35 cellular contexts compared by ENCODE assay signal in the genomic region with DNA sequence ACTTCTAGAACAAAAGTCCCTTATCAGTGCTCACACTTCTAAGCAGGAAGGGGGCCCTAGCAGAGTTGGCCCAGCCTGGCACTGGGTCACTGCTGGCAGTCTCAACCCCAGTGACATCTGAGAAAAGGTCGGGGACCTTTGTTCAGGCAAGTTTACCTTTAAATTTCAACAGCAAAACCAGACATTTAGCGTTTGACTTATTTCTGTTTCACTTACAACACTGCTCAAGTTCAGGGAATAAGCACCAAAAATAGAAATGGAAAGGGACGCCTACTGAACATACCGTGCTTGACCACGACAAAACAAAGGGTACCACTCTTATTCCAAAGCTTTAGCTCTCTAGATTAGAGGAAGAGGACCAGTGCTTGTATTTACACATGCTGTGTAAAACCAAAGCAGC. TPM values are rescaled to one million over a fixed set of nuclear protein-coding genes. Genes with fewer than 3 reads are reported as not detected.
A peak's percentile ranks its signal among the peaks of the same experiment; 100 is the strongest.
DNase-seq lines count a peak whose midpoint lies in the region; ATAC-seq and TF ChIP-seq lines count a peak whose summit lies in the region.
"Had no signal": no experiment of that assay in that cellular context is flagged by ENCODE, and none has a peak within 500 bp of the region (broad histone marks: within the 10 kb centered on the region; RNA-seq: fewer than 3 reads in every experiment).

No MANE protein-coding gene starts in this region.

- 69 to 73% methylated on average over 5 of the region's 5 CpGs for WGBS in esophagus squamous epithelium, 2 donors
- WGBS in right lobe of liver (ENCODE audit: insufficient coverage, low coverage, low lambda C conversion rate, missing lambda C conversion rate): 14% methylated on average over 5 of the region's 5 CpGs
- 65 to 75% (median 69%) methylated on average over 5 of the region's 5 CpGs for WGBS in stomach, 5 donors
- WGBS in prostate gland: 73% methylated on average over 5 of the region's 5 CpGs

- no peak for TF ChIP-seq POLR2A in esophagus squamous epithelium (IDR thresholded peaks at IDR 0.05)
- TF ChIP-seq POLR2A in right lobe of liver (IDR thresholded peaks at IDR 0.05): peak; percentile 42
- TF ChIP-seq POLR2A in stomach (IDR thresholded peaks at IDR 0.05): no peak
- no peak for TF ChIP-seq POLR2A in prostate gland (IDR thresholded peaks at IDR 0.05)

- peaks cover 65% of the 10 kb centered on the region for H3K36me3 Mint-ChIP-seq in activated naive CD4-positive, alpha-beta T cell treated with anti-CD3 and anti-CD28 coated beads, Interleukin-2, amount 10 ng/mL, durations not matched to agents 7 days and 5 days

- no peak for TF ChIP-seq CTCF in esophagus squamous epithelium (IDR thresholded peaks at IDR 0.05)
- no peak for TF ChIP-seq CTCF in right lobe of liver (IDR thresholded peaks at IDR 0.05)
- no peak for TF ChIP-seq CTCF in stomach (IDR thresholded peaks at IDR 0.05)
- no peak for TF ChIP-seq CTCF in prostate gland (IDR thresholded peaks at IDR 0.05)

- intact Hi-C loops in esophagus squamous epithelium (cut with DNase I) (loop anchor here (5.0 kb wide), 1 partner anchor 114 kb away; no protein-coding TSS in a partner anchor), right lobe of liver (cut with DNase I) (no loop called here), stomach (cut with DNase I; ENCODE audit: low total_unique reads) (no loop called here), prostate gland (cut with DNase I) (no loop called here)

- H3K27ac ChIP-seq in esophagus squamous epithelium: peak overlapping the region in 3 of 4 donors; percentile 7 to 68 (median 51)
- H3K27ac ChIP-seq in right lobe of liver: peak overlapping the region; percentile 81 to 98 (median 93)
- peak overlapping the region in 3 of 5 donors; percentile 13 to 57 (median 39) for H3K27ac ChIP-seq in stomach
- no peak overlapping the region for H3K27ac ChIP-seq in prostate gland
- H3K27ac ChIP-seq: A549, adrenal gland, brain microvascular endothelial cell, colonic mucosa, foreskin keratinocyte, hepatocyte, skin epidermis had no signal

- peaks cover 0 to 8% (median 0%) of the 10 kb centered on the region in 3 donors for H3K4me1 ChIP-seq in esophagus squamous epithelium
- peaks cover 0 to 62% (median 17%) of the 10 kb centered on the region in 4 donors for H3K4me1 ChIP-seq in right lobe of liver
- peaks cover 0 to 28% (median 16%) of the 10 kb centered on the region in 4 donors for H3K4me1 ChIP-seq in stomach
- no peaks in the 10 kb centered on the region for H3K4me1 ChIP-seq in prostate gland (replicated peaks)
- H3K4me1 ChIP-seq: A549, adrenal gland, colonic mucosa, foreskin keratinocyte had no signal

- H3K9me3 ChIP-seq in esophagus squamous epithelium (no peaks in the 10 kb centered on the region), right lobe of liver (no peaks in the 10 kb centered on the region), stomach (no peaks in the 10 kb centered on the region), prostate gland (no peaks in the 10 kb centered on the region)
- H3K9me3 ChIP-seq: A549, adrenal gland, colonic mucosa had no signal

- H3K4me3 Mint-ChIP-seq in activated naive CD4-positive, alpha-beta T cell treated with anti-CD3 and anti-CD28 coated beads, Interleukin-2, amount 10 ng/mL, durations not matched to agents 7 days and 5 days: no peak overlapping the region
- H3K4me3 Mint-ChIP-seq: activated B cell treated with CpG ODN at 0.5 μM for 24 hours, B cell, H9, IgD-negative memory B cell, type B pancreatic cell had no signal

- CTCF ChIA-PET in activated naive CD4-positive, alpha-beta T cell treated with anti-CD3 and anti-CD28 coated beads, Interleukin-2, amount 10 ng/mL, durations not matched to agents 7 days and 5 days (lab: Charles Lee): no interaction called here

- H3K36me3 ChIP-seq in esophagus squamous epithelium (peaks cover 6 to 100% (median 12%) of the 10 kb centered on the region in 3 donors), right lobe of liver (peaks cover 0 to 27% (median 0%) of the 10 kb centered on the region in 4 donors), stomach (peaks cover 23 to 100% (median 98%) of the 10 kb centered on the region in 4 donors), prostate gland (no peaks in the 10 kb centered on the region)
- H3K36me3 ChIP-seq: colonic mucosa had no signal

- H3K27me3 ChIP-seq in esophagus squamous epithelium (no peaks in the 10 kb centered on the region), right lobe of liver (no peaks in the 10 kb centered on the region), stomach (no peaks in the 10 kb centered on the region), prostate gland (replicated peaks; ENCODE audit: insufficient read depth) (no peaks in the 10 kb centered on the region)
- H3K27me3 ChIP-seq: adrenal gland, brain microvascular endothelial cell, colonic mucosa, foreskin keratinocyte, hepatocyte had no signal

- no peak for TF ChIP-seq EP300 in stomach (IDR thresholded peaks at IDR 0.05)

- peak; percentile 73 to 82 (median 78) for ATAC-seq in right lobe of liver
- ATAC-seq: A549, foreskin keratinocyte, PC-3 had no signal

- no peaks in the 10 kb centered on the region for H3K9me3 Mint-ChIP-seq in activated naive CD4-positive, alpha-beta T cell treated with anti-CD3 and anti-CD28 coated beads, Interleukin-2, amount 10 ng/mL, durations not matched to agents 7 days and 5 days
- H3K9me3 Mint-ChIP-seq: activated B cell treated with CpG ODN at 0.5 μM for 24 hours, H9, IgD-negative memory B cell, type B pancreatic cell had no signal

- H3K4me3 ChIP-seq in esophagus squamous epithelium: no peak overlapping the region
- peak overlapping the region in 1 of 3 donors; percentile 19 for H3K4me3 ChIP-seq in right lobe of liver
- H3K4me3 ChIP-seq in stomach: no peak overlapping the region
- H3K4me3 ChIP-seq in prostate gland: no peak overlapping the region
- H3K4me3 ChIP-seq: A549, adrenal gland, colonic mucosa, hepatocyte, skin epidermis had no signal

- peak overlapping the region; percentile 63 for H3K27ac Mint-ChIP-seq in activated naive CD4-positive, alpha-beta T cell treated with anti-CD3 and anti-CD28 coated beads, Interleukin-2, amount 10 ng/mL, durations not matched to agents 7 days and 5 days
- H3K27ac Mint-ChIP-seq: activated B cell treated with CpG ODN at 0.5 μM for 24 hours, B cell, H9, type B pancreatic cell had no signal

- no peaks in the 10 kb centered on the region for H3K4me1 Mint-ChIP-seq in activated naive CD4-positive, alpha-beta T cell treated with anti-CD3 and anti-CD28 coated beads, Interleukin-2, amount 10 ng/mL, durations not matched to agents 7 days and 5 days

- no peaks in the 10 kb centered on the region for H3K27me3 Mint-ChIP-seq in activated naive CD4-positive, alpha-beta T cell treated with anti-CD3 and anti-CD28 coated beads, Interleukin-2, amount 10 ng/mL, durations not matched to agents 7 days and 5 days
- H3K27me3 Mint-ChIP-seq: activated B cell treated with CpG ODN at 0.5 μM for 24 hours, B cell, IgD-negative memory B cell, type B pancreatic cell had no signal

- no peak for DNase-seq in activated naive CD4-positive, alpha-beta T cell treated with anti-CD3 and anti-CD28 coated beads, Interleukin-2, amount 10 ng/mL, durations not matched to agents 7 days and 5 days
- DNase-seq in activated naive CD4-positive, alpha-beta T cell (lab: John Stamatoyannopoulos, UW): no peak
- DNase-seq in esophagus squamous epithelium (lab: John Stamatoyannopoulos, UW) (no peak), right lobe of liver (peak; percentile 69 to 87 (median 85)), stomach (no peak), RKO (ENCODE audit: low spot score) (no peak), AG08395 (ENCODE audit: low spot score) (no peak), prostate gland (ENCODE audit: low spot score) (no peak)
- DNase-seq: activated B cell treated with CpG ODN at 0.5 μM for 24 hours; activated CD4-positive, alpha-beta T cell treated with anti-CD3 and anti-CD28 coated beads, Interleukin-2, amount 50 U/mL, for 4 hours; activated CD8-positive, alpha-beta memory T cell treated with anti-CD3 and anti-CD28 coated beads, Interleukin-2, amount 50 U/mL, for 48 hours; activated effector memory CD4-positive, alpha-beta T cell treated with anti-CD3 and anti-CD28 coated beads, Interleukin-2, amount 50 U/mL, for 16 hours; adrenal gland; brain microvascular endothelial cell; colonic mucosa; DMS153; effector memory CD4-positive, alpha-beta T cell; erythroblast; H9; mesenchymal stem cell; NCI-H1092; NCI-H1694 treated with DMSO at 0.1 percent for 48 hours; NCI-H2171 treated with DMSO at 0.1 percent for 48 hours; NCI-H524 treated with DMSO at 0.1 percent for 48 hours; NK-92 treated with Interleukin-12 subunit alpha and Interleukin-12 subunit beta, amount 100 ng/mL, for 24 hours; PC-3; SHP77; T-helper 9 cell had no signal

RNA-seq across cellular contexts. Expression of gene PITPNB, which starts 26.2 kb away (rescaled TPM):
- total RNA-seq in esophagus squamous epithelium: 10 to 100 TPM; 26.4 to 68.9 (median 46.4) TPM
- total RNA-seq in right lobe of liver: 10 to 100 TPM; 28.7 to 60.6 (median 37.6) TPM
- total RNA-seq in stomach: 10 to 100 TPM in 4 of 5 donors, 1 to 10 TPM in 1; 6.7 to 91.6 (median 30.3) TPM
- polyA plus RNA-seq in stomach: 10 to 100 TPM; 24.0 to 39.4 (median 28.1) TPM
- 10 to 100 TPM; 23.8 to 43.6 TPM for total RNA-seq in prostate gland

Comparison
In these comparisons a context has a peak if more than half of its experiments do, and no peak if none do; other contexts are left out.
1. DNase-seq: peak in right lobe of liver (3 of 3); none in activated naive CD4-positive, alpha-beta T cell treated with anti-CD3 and anti-CD28 coated beads, Interleukin-2, amount 10 ng/mL, durations not matched to agents 7 days and 5 days (single experiment), activated naive CD4-positive, alpha-beta T cell (0 of 4), esophagus squamous epithelium (single experiment), stomach (single experiment), RKO (single experiment), AG08395 (single experiment) and prostate gland (single experiment).
2. H3K27ac ChIP-seq: peak in esophagus squamous epithelium (3 of 4), right lobe of liver (3 of 3) and stomach (3 of 5); none in prostate gland (0 of 2).